1 cellular context compared by ENCODE assay signal in the genomic region with DNA sequence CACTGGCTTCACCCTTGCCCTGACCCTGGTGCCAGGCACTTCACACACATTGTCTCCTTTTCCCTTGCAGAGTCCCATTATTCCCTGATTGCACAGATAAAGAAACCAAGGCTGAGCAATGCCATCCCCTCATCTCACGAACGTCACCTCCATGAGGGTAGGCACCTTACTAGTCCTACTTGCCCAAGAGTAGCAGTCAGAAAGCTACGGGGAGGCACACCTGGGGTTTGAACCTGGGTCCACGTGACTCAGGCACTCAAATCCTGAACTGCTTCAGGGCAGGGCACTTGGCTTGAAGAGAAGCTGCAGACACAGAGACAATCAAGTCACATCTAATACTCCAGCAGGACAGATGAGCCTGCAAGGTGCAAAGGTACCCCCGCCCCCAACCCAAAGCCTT.
TF ChIP-seq lines count a peak whose summit lies in the region.

No MANE protein-coding gene starts in this region.

TF ChIP-seq in H1, 55 proteins besides CTCF, POLR2A, EP300 and RAD21:
- no peak for TF ChIP-seq KDM1A (IDR thresholded peaks at IDR 0.05; ENCODE audit: borderline replicate concordance, low read length)
- no peak for TF ChIP-seq SUZ12 (IDR thresholded peaks at IDR 0.05; ENCODE audit: low read length)
- no peak for TF ChIP-seq CREB1 (IDR thresholded peaks at IDR 0.05)
- no peak for TF ChIP-seq POU5F1 (IDR thresholded peaks at IDR 0.05; ENCODE audit: low read depth, low read length)
- no peak for TF ChIP-seq NRF1 (IDR thresholded peaks at IDR 0.05; ENCODE audit: low read depth, low read length)
